In the genomic region with DNA sequence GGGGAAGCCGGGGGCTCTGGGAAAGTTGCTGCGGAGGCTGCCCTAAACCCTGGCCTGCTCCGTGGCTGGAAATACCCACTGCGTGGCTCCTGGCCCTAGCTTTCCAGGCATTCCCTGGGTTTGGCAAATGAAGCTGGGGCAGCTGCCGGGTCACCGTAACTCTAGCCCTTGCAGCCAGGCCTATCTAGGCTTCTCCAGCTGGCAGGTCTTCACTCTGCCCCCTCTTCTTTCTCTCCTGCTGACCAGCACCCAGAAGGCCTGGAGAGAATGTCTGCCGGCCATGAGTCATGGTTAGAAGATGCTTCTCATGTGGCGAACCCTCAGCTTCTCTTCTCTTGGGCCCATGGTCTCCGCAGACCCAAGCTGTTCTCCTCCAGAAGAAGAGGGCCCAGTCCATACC, we compare ENCODE assay signal across 31 cellular contexts. TPM values are rescaled to one million over a fixed set of nuclear protein-coding genes. Genes with fewer than 3 reads are reported as not detected.
"Had no signal": no experiment of that assay in that cellular context is flagged by ENCODE, and none has a peak within 500 bp of the region (broad histone marks: within the 10 kb centered on the region; RNA-seq: fewer than 3 reads in every experiment).

No MANE protein-coding gene starts in this region.

- H3K4me3 ChIP-seq: ascending aorta, cardiac muscle cell, SJCRH30, SK-N-MC had no signal

- DNase-seq: activated CD4-positive, alpha-beta T cell treated with anti-CD3 and anti-CD28 coated beads, Interleukin-2, amount 10 ng/mL, durations not matched to agents 24 days and 14 days; activated CD4-positive, alpha-beta T cell treated with anti-CD3 and anti-CD28 coated beads, Interleukin-2, amount 50 U/mL, for 4 hours; activated CD4-positive, CD25-positive, alpha-beta regulatory T cell; activated CD8-positive, alpha-beta T cell treated with anti-CD3 and anti-CD28 coated beads for 36 hours; activated gamma-delta T cell; activated naive CD4-positive, alpha-beta T cell treated with Interleukin-2 at 50 U/mL for 16 hours; activated naive CD8-positive, alpha-beta T cell treated with anti-CD3 and anti-CD28 coated beads, Interleukin-2, amount 10 ng/mL, durations not matched to agents 7 days and 5 days; activated T-cell treated with anti-CD3 and anti-CD28 coated beads, Interleukin-2, amount 50 U/mL, for 24 hours; amygdala; MM.1S; MV-4-11; NCI-H1092; NCI-H1436 treated with DMSO at 0.1 percent for 48 hours; NCI-H1694 treated with DMSO at 0.1 percent for 48 hours; NCI-H2081; NCI-H226; NCI-H524 treated with DMSO at 0.1 percent for 48 hours; SHP77; T1000; WERI-Rb-1 had no signal

- H3K9ac ChIP-seq: KMS-11 had no signal

- H3K36me3 ChIP-seq: ascending aorta, cardiac muscle cell, SJCRH30, WERI-Rb-1 had no signal

- ATAC-seq: activated CD8-positive, alpha-beta T cell treated with anti-CD3 and anti-CD28 coated beads for 36 hours; Panc1 had no signal

- H3K9me3 Mint-ChIP-seq: activated CD4-positive, alpha-beta T cell treated with anti-CD3 and anti-CD28 coated beads, Interleukin-2, amount 10 ng/mL, durations not matched to agents 24 days and 14 days; activated CD8-positive, alpha-beta T cell treated with anti-CD3 and anti-CD28 coated beads for 36 hours; activated naive CD4-positive, alpha-beta T cell treated with anti-CD3 and anti-CD28 coated beads, Interleukin-2, amount 50 U/mL, for 24 hours; activated naive CD8-positive, alpha-beta T cell treated with anti-CD3 and anti-CD28 coated beads, Interleukin-2, amount 10 ng/mL, durations not matched to agents 7 days and 5 days; activated T-cell treated with anti-CD3 and anti-CD28 coated beads, Interleukin-2, amount 50 U/mL, for 24 hours; activated T-helper 2 cell treated with anti-CD3 and anti-CD28 coated beads, Interferon-gamma antibody, Interleukin-2, Interleukin-4, amounts not matched to agents 10 μg/mL and 5 μg/mL and 100 μg/mL, durations not matched to agents 14 hours and 24 hours and 36 hours had no signal

- H3K27me3 ChIP-seq: ascending aorta had no signal

- H3K4me3 Mint-ChIP-seq: activated CD4-positive, alpha-beta T cell treated with anti-CD3 and anti-CD28 coated beads, Interleukin-2, amount 10 ng/mL, durations not matched to agents 24 days and 14 days; activated CD8-positive, alpha-beta T cell treated with anti-CD3 and anti-CD28 coated beads for 36 hours; activated naive CD4-positive, alpha-beta T cell treated with anti-CD3 and anti-CD28 coated beads, Interleukin-2, amount 50 U/mL, for 24 hours; activated naive CD8-positive, alpha-beta T cell treated with anti-CD3 and anti-CD28 coated beads, Interleukin-2, amount 10 ng/mL, durations not matched to agents 7 days and 5 days; activated T-cell treated with anti-CD3 and anti-CD28 coated beads, Interleukin-2, amount 50 U/mL, for 24 hours had no signal

- H3K9me3 ChIP-seq: ascending aorta, SJCRH30 had no signal

- H3K36me3 Mint-ChIP-seq: activated naive CD4-positive, alpha-beta T cell treated with anti-CD3 and anti-CD28 coated beads, Interleukin-2, amount 50 U/mL, for 24 hours; activated naive CD8-positive, alpha-beta T cell treated with anti-CD3 and anti-CD28 coated beads, Interleukin-2, amount 10 ng/mL, durations not matched to agents 7 days and 5 days had no signal

- H3K27ac ChIP-seq: ascending aorta, cardiac muscle cell, KMS-11, SJCRH30, SK-N-MC, WERI-Rb-1 had no signal

- H3K27ac Mint-ChIP-seq: activated CD4-positive, alpha-beta T cell treated with anti-CD3 and anti-CD28 coated beads, Interleukin-2, amount 10 ng/mL, durations not matched to agents 24 days and 14 days; activated CD8-positive, alpha-beta T cell treated with anti-CD3 and anti-CD28 coated beads for 36 hours; activated naive CD4-positive, alpha-beta T cell treated with anti-CD3 and anti-CD28 coated beads, Interleukin-2, amount 50 U/mL, for 24 hours; activated naive CD8-positive, alpha-beta T cell treated with anti-CD3 and anti-CD28 coated beads, Interleukin-2, amount 10 ng/mL, durations not matched to agents 7 days and 5 days; activated T-cell treated with anti-CD3 and anti-CD28 coated beads, Interleukin-2, amount 50 U/mL, for 24 hours; activated T-helper 2 cell treated with anti-CD3 and anti-CD28 coated beads, Interferon-gamma antibody, Interleukin-2, Interleukin-4, amounts not matched to agents 10 μg/mL and 5 μg/mL and 100 μg/mL, durations not matched to agents 14 hours and 24 hours and 36 hours had no signal

RNA-seq across cellular contexts. Expression of a gene that starts 5.6 kb away (rescaled TPM):
- total RNA-seq: activated CD4-positive, alpha-beta T cell treated with anti-CD3 and anti-CD28 coated beads, Interleukin-2, amount 10 ng/mL, durations not matched to agents 24 days and 14 days; activated CD8-positive, alpha-beta T cell treated with anti-CD3 and anti-CD28 coated beads for 36 hours; T-helper 1 cell treated with Interleukin-12 subunit alpha and Interleukin-12 subunit beta and Interleukin-4 antibody, amounts not matched to agents 30 ng/mL and 1 ng/mL, for 36 hours; T-helper 2 cell treated with Interferon-gamma antibody and Interleukin-4, amounts not matched to agents 100 ng/mL and 5 ng/mL, for 36 hours had no signal
- polyA plus RNA-seq: cardiac muscle cell had no signal

RNA-seq across cellular contexts. Expression of a gene that starts 49.5 kb away (rescaled TPM):
- total RNA-seq: activated naive CD8-positive, alpha-beta T cell treated with anti-CD3 and anti-CD28 coated beads, Interleukin-2, amount 10 ng/mL, durations not matched to agents 7 days and 5 days; ascending aorta; LHCN-M2 had no signal
